In the genomic region with DNA sequence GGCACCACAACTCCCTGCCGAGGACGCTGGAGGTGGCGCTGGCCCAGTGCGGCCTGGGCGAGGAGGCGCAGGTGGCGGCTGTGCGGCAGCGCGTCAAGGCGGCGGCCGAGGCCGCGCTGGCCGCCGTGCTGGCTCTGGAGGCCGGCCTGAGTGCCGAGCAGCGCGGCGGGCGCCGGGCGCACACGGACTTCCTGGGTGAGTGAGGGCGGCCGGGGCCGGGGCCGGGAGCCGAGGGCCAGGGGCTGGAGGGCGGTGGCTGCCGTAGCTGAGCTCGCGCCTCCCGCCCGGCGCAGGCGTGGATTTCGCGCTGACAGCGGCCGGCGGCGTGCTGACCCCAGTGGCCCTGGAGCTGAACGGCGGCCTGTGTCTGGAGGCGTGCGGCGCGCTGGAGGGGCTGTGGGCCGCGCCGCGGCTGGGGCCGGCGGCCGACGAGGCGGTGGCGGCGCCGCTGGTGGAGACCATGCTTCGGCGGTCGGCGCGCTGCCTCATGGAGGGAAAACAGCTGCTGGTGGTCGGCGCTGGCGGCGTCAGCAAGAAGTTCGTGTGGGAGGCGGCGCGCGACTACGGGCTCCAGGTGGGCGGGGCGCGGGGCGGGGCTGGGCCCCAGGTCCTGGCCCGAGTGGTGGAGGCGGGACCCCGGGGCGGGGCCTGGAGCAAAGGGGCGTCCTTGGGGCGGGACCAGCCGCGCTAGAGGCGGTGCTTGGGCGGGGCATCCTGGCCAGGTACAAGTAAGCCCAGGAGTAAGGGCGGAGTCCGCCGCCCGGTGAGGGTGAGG, we compare ENCODE assay signal across 7 cellular contexts. TPM values are rescaled to one million over a fixed set of nuclear protein-coding genes. Genes with fewer than 3 reads are reported as not detected.
DNase-seq lines count a peak whose midpoint lies in the region; ATAC-seq lines count a peak whose summit lies in the region.

No MANE protein-coding gene starts in this region.

- DNase-seq in NCI-H2081 (lab: John Stamatoyannopoulos, UW) = peak; percentile 83 to 92
- peak; percentile 91 for DNase-seq in T1000 (lab: John Stamatoyannopoulos, UW)
- DNase-seq in astrocyte of the hippocampus (ENCODE audit: low read depth, low spot score) = peak; percentile 97
- DNase-seq in hypothalamus (lab: John Stamatoyannopoulos, UW) = peak in 50 of 51 donors; percentile 41 to 95 (median 85)
- DNase-seq in sciatic nerve (ENCODE audit: low spot score) = peak; percentile 98

- intact Hi-C loops in sciatic nerve (cut with DNase I) = no loop called here

- ATAC-seq in GM18502 (IDR thresholded peaks at IDR 0.05; ENCODE audit: poor library complexity, unreplicated experiment) (peak; percentile 82), HG02981 (IDR thresholded peaks at IDR 0.05; ENCODE audit: unreplicated experiment) (peak; percentile 76), sciatic nerve (peak; percentile 93)

RNA-seq across cellular contexts. Expression of gene CARNS1, which starts 5.4 kb away (rescaled TPM):
- 8.4 TPM for total RNA-seq in sciatic nerve

RNA-seq across cellular contexts. Expression of gene RPS6KB2, which starts 7.5 kb away (rescaled TPM):
- total RNA-seq in sciatic nerve = 30.8 TPM

RNA-seq across cellular contexts. Expression of gene PTPRCAP, which starts 16.6 kb away (rescaled TPM):
- 4.2 TPM for total RNA-seq in sciatic nerve

RNA-seq across cellular contexts. Expression of gene TBC1D10C, which starts 16.9 kb away (rescaled TPM):
- 7.4 TPM for total RNA-seq in sciatic nerve

RNA-seq across cellular contexts. Expression of gene PPP1CA, which starts 19.2 kb away (rescaled TPM):
- 56.2 TPM for total RNA-seq in sciatic nerve

Comparison
In these comparisons a context has a peak if more than half of its experiments do, and no peak if none do; other contexts are left out.
1. Peak in every context shown above with its lines: DNase-seq and ATAC-seq.